In genomic region chr2:236501531-236501930, GRCh38 we compare ENCODE assay signal across 28 cellular contexts.
"Had no signal": no experiment of that assay in that cellular context is flagged by ENCODE, and none has a peak within 500 bp of the region (broad histone marks: within the 10 kb centered on the region; RNA-seq: fewer than 3 reads in every experiment).

No MANE protein-coding gene starts in this region.

- ATAC-seq: activated CD4-positive, alpha-beta T cell treated with anti-CD3 and anti-CD28 coated beads for 36 hours; activated T-cell treated with anti-CD3 and anti-CD28 coated beads, Interleukin-2, amount 50 U/mL, for 72 hours; esophagus mucosa; gastrocnemius medialis had no signal

- H3K9me3 ChIP-seq: gastrocnemius medialis had no signal

- DNase-seq: activated CD4-positive, alpha-beta memory T cell treated with anti-CD3 and anti-CD28 coated beads for 36 hours; activated CD4-positive, alpha-beta T cell treated with anti-CD3 and anti-CD28 coated beads for 36 hours; activated CD4-positive, CD25-positive, alpha-beta regulatory T cell; activated CD4-positive, CD25-positive, alpha-beta regulatory T cell treated with anti-CD3 and anti-CD28 coated beads, Interleukin-2, amount 50 U/mL, for 72 hours; activated CD8-positive, alpha-beta memory T cell treated with anti-CD3 and anti-CD28 coated beads, Interleukin-2, amount 50 U/mL, for 48 hours; activated gamma-delta T cell; activated naive CD4-positive, alpha-beta T cell treated with anti-CD3 and anti-CD28 coated beads, Interleukin-2, amount 50 U/mL, for 16 hours; activated naive CD4-positive, alpha-beta T cell treated with Interleukin-2 at 50 U/mL for 16 hours; activated T-cell treated with anti-CD3 and anti-CD28 coated beads for 4 hours; activated T-cell treated with anti-CD3 and anti-CD28 coated beads, Interleukin-2, amount 50 U/mL, for 24 hours; activated T-cell treated with anti-CD3 and anti-CD28 coated beads, Interleukin-2, amount 50 U/mL, for 72 hours; amniotic stem cell; anterior cingulate cortex; brain microvascular endothelial cell; dorsolateral prefrontal cortex; effector memory CD4-positive, alpha-beta T cell; endodermal cell; foreskin fibroblast; gastrocnemius medialis; glutamatergic neuron; T-helper 2 cell had no signal

- H3K4me3 ChIP-seq: coronary artery, dorsolateral prefrontal cortex, gastrocnemius medialis had no signal

- H3K27ac Mint-ChIP-seq: activated CD4-positive, alpha-beta memory T cell treated with anti-CD3 and anti-CD28 coated beads for 36 hours; activated CD4-positive, alpha-beta T cell treated with anti-CD3 and anti-CD28 coated beads for 36 hours; activated CD4-positive, alpha-beta T cell treated with anti-CD3 and anti-CD28 coated beads, Interleukin-2, amount 10 ng/mL, durations not matched to agents 24 days and 14 days; activated naive CD8-positive, alpha-beta T cell; activated T-cell treated with anti-CD3 and anti-CD28 coated beads, Interleukin-2, amount 50 U/mL, for 24 hours; activated T-cell treated with anti-CD3 and anti-CD28 coated beads, Interleukin-2, amount 50 U/mL, for 72 hours; dendritic cell treated with granulocyte-macrophage colony-stimulating factor and Interleukin-4, amounts not matched to agents 40 ng/mL and 50 ng/mL, for 4 days; endodermal cell had no signal

- H3K9me3 Mint-ChIP-seq: activated CD4-positive, alpha-beta memory T cell treated with anti-CD3 and anti-CD28 coated beads for 36 hours; activated T-cell treated with anti-CD3 and anti-CD28 coated beads, Interleukin-2, amount 50 U/mL, for 24 hours; central memory CD8-positive, alpha-beta T cell; dendritic cell treated with granulocyte-macrophage colony-stimulating factor and Interleukin-4, amounts not matched to agents 40 ng/mL and 50 ng/mL, for 4 days; endodermal cell had no signal

- FAIRE-seq: astrocyte had no signal

- H3K4me1 Mint-ChIP-seq: activated CD4-positive, alpha-beta T cell treated with anti-CD3 and anti-CD28 coated beads for 36 hours; activated CD4-positive, alpha-beta T cell treated with anti-CD3 and anti-CD28 coated beads, Interleukin-2, amount 10 ng/mL, durations not matched to agents 24 days and 14 days; central memory CD8-positive, alpha-beta T cell; endodermal cell had no signal

- H3K27ac ChIP-seq: brain microvascular endothelial cell, coronary artery, dorsolateral prefrontal cortex, gastrocnemius medialis had no signal

- H3K4me1 ChIP-seq: gastrocnemius medialis had no signal

- H3K36me3 ChIP-seq: brain microvascular endothelial cell, gastrocnemius medialis had no signal

- H3K36me3 Mint-ChIP-seq: activated CD4-positive, alpha-beta memory T cell treated with anti-CD3 and anti-CD28 coated beads for 36 hours had no signal

- H3K4me3 Mint-ChIP-seq: activated CD4-positive, alpha-beta memory T cell treated with anti-CD3 and anti-CD28 coated beads for 36 hours; activated CD4-positive, alpha-beta T cell treated with anti-CD3 and anti-CD28 coated beads for 36 hours; activated CD4-positive, alpha-beta T cell treated with anti-CD3 and anti-CD28 coated beads, Interleukin-2, amount 10 ng/mL, durations not matched to agents 24 days and 14 days; activated naive CD8-positive, alpha-beta T cell; activated T-cell treated with anti-CD3 and anti-CD28 coated beads, Interleukin-2, amount 50 U/mL, for 24 hours; activated T-cell treated with anti-CD3 and anti-CD28 coated beads, Interleukin-2, amount 50 U/mL, for 72 hours; central memory CD8-positive, alpha-beta T cell; dendritic cell treated with granulocyte-macrophage colony-stimulating factor and Interleukin-4, amounts not matched to agents 40 ng/mL and 50 ng/mL, for 4 days; endodermal cell had no signal
